Comparison of ENCODE assay signal across 7 cellular contexts in the genomic region with DNA sequence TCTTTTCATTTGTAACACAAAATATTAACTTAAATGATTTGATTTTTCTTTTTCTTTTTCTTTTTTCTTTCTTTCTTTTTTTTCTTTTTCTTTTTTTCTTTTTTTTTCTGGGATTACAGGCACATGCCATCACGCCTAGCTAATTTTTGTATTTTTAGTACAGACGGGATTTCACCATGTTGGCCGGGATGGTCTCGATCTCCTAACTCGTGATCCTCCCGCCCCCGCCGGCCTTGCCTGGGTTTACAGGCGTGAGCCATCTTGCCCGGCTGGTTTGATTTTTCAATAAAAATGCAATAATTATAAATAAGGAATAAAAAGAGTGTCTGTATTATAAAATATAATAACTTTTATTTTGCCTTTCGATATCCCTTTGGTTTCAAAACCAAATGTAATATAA.
"Had no signal": no experiment of that assay in that cellular context is flagged by ENCODE, and none has a peak within 500 bp of the region (broad histone marks: within the 10 kb centered on the region; RNA-seq: fewer than 3 reads in every experiment).

No MANE protein-coding gene starts in this region.

- H3K4me2 ChIP-seq: GM23338 had no signal

- ATAC-seq: GM23338 had no signal

- H2AFZ ChIP-seq: GM23338 had no signal

- DNase-seq: H9, HCEC 1CT, KG1 had no signal

- H3K4me3 ChIP-seq: GM23338 had no signal

- FAIRE-seq: H1, H54, HTR-8/SVneo had no signal
